12 cellular contexts compared by ENCODE assay signal in genomic region chr4:143515905-143516304, GRCh38. TPM values are rescaled to one million over a fixed set of nuclear protein-coding genes. Genes with fewer than 3 reads are reported as not detected.
DNase-seq lines count a peak whose midpoint lies in the region; ATAC-seq and TF ChIP-seq lines count a peak whose summit lies in the region.
"Had no signal": no experiment of that assay in that cellular context is flagged by ENCODE, and none has a peak within 500 bp of the region (broad histone marks: within the 10 kb centered on the region; RNA-seq: fewer than 3 reads in every experiment).

No MANE protein-coding gene starts in this region.

- DNase-seq in activated naive CD4-positive, alpha-beta T cell treated with anti-CD3 and anti-CD28 coated beads for 36 hours, result no peak
- no peak for DNase-seq in activated naive CD4-positive, alpha-beta T cell treated with anti-CD3 and anti-CD28 coated beads, Interleukin-2, amount 50 U/mL, for 72 hours (ENCODE audit: low spot score in 2 of 2)
- DNase-seq in activated CD4-positive, alpha-beta memory T cell treated with anti-CD3 and anti-CD28 coated beads, Interleukin-2, amount 10 ng/mL, durations not matched to agents 7 days and 5 days, result no peak
- DNase-seq in glutamatergic neuron (no peak), vagina (ENCODE audit: extremely low spot score in 2 of 2) (no peak), H7 (no peak), head of caudate nucleus (no peak)
- DNase-seq in stimulated activated naive CD8-positive, alpha-beta T cell treated with anti-CD3 and anti-CD28 coated beads, Interleukin-15, amount 100 ng/mL, for 72 hours, result no peak
- DNase-seq: activated CD4-positive, alpha-beta T cell treated with anti-CD3 and anti-CD28 coated beads for 48 hours; NCI-H2029 treated with DMSO at 0.1 percent for 48 hours; stimulated activated naive CD4-positive, alpha-beta T cell had no signal

- TF ChIP-seq CTCF in glutamatergic neuron (IDR thresholded peaks at IDR 0.05; ENCODE audit: partially characterized antibody, unreplicated experiment) (no peak), vagina (IDR thresholded peaks at IDR 0.05) (no peak)

- no peaks in the 10 kb centered on the region for H3K27me3 Mint-ChIP-seq in activated naive CD4-positive, alpha-beta T cell treated with anti-CD3 and anti-CD28 coated beads for 36 hours (ENCODE audit: low read depth)
- no peaks in the 10 kb centered on the region for H3K27me3 Mint-ChIP-seq in activated CD4-positive, alpha-beta memory T cell treated with anti-CD3 and anti-CD28 coated beads, Interleukin-2, amount 10 ng/mL, durations not matched to agents 7 days and 5 days
- peaks cover 15% of the 10 kb centered on the region for H3K27me3 Mint-ChIP-seq in glutamatergic neuron (ENCODE audit: unreplicated experiment)
- H3K27me3 Mint-ChIP-seq in stimulated activated naive CD8-positive, alpha-beta T cell treated with anti-CD3 and anti-CD28 coated beads, Interleukin-15, amount 100 ng/mL, for 72 hours, result no peaks in the 10 kb centered on the region

- H3K4me3 ChIP-seq in vagina (peak overlapping the region in 1 of 2 donors; percentile 95), H7 (ENCODE audit: insufficient read depth, low read depth, low read length) (no peak overlapping the region)

- H3K27me3 ChIP-seq in vagina, result no peaks in the 10 kb centered on the region
- no peaks in the 10 kb centered on the region for H3K27me3 ChIP-seq in H7 (ENCODE audit: control insufficient read depth, insufficient read depth, low read length)

- CTCF ChIA-PET in activated naive CD4-positive, alpha-beta T cell treated with anti-CD3 and anti-CD28 coated beads for 36 hours (lab: Charles Lee), result no interaction called here
- CTCF ChIA-PET in activated CD4-positive, alpha-beta memory T cell treated with anti-CD3 and anti-CD28 coated beads, Interleukin-2, amount 10 ng/mL, durations not matched to agents 7 days and 5 days (lab: Charles Lee), result no interaction called here

- peak overlapping the region; percentile 54 for H3K27ac Mint-ChIP-seq in activated naive CD4-positive, alpha-beta T cell treated with anti-CD3 and anti-CD28 coated beads for 36 hours
- H3K27ac Mint-ChIP-seq in activated naive CD4-positive, alpha-beta T cell treated with anti-CD3 and anti-CD28 coated beads, Interleukin-2, amount 50 U/mL, for 72 hours, result no peak overlapping the region
- no peak overlapping the region for H3K27ac Mint-ChIP-seq in activated CD4-positive, alpha-beta memory T cell treated with anti-CD3 and anti-CD28 coated beads, Interleukin-2, amount 10 ng/mL, durations not matched to agents 7 days and 5 days
- H3K27ac Mint-ChIP-seq in glutamatergic neuron (ENCODE audit: unreplicated experiment), result peak overlapping the region; percentile 28
- H3K27ac Mint-ChIP-seq in stimulated activated naive CD8-positive, alpha-beta T cell treated with anti-CD3 and anti-CD28 coated beads, Interleukin-15, amount 100 ng/mL, for 72 hours, result no peak overlapping the region

- peaks cover 33% of the 10 kb centered on the region for H3K36me3 Mint-ChIP-seq in activated naive CD4-positive, alpha-beta T cell treated with anti-CD3 and anti-CD28 coated beads for 36 hours (ENCODE audit: low read depth)
- H3K36me3 Mint-ChIP-seq in activated naive CD4-positive, alpha-beta T cell treated with anti-CD3 and anti-CD28 coated beads, Interleukin-2, amount 50 U/mL, for 72 hours, result peaks cover 33 to 44% of the 10 kb centered on the region in 2 donors
- H3K36me3 Mint-ChIP-seq in activated CD4-positive, alpha-beta memory T cell treated with anti-CD3 and anti-CD28 coated beads, Interleukin-2, amount 10 ng/mL, durations not matched to agents 7 days and 5 days (ENCODE audit: low read depth), result peaks cover 41% of the 10 kb centered on the region
- peaks cover 4% of the 10 kb centered on the region for H3K36me3 Mint-ChIP-seq in glutamatergic neuron (ENCODE audit: unreplicated experiment)

- H3K9me3 Mint-ChIP-seq in activated naive CD4-positive, alpha-beta T cell treated with anti-CD3 and anti-CD28 coated beads for 36 hours, result no peaks in the 10 kb centered on the region
- no peaks in the 10 kb centered on the region for H3K9me3 Mint-ChIP-seq in activated naive CD4-positive, alpha-beta T cell treated with anti-CD3 and anti-CD28 coated beads, Interleukin-2, amount 50 U/mL, for 72 hours
- no peaks in the 10 kb centered on the region for H3K9me3 Mint-ChIP-seq in activated CD4-positive, alpha-beta memory T cell treated with anti-CD3 and anti-CD28 coated beads, Interleukin-2, amount 10 ng/mL, durations not matched to agents 7 days and 5 days
- H3K9me3 Mint-ChIP-seq in glutamatergic neuron (ENCODE audit: unreplicated experiment), result peaks cover 16% of the 10 kb centered on the region
- no peaks in the 10 kb centered on the region for H3K9me3 Mint-ChIP-seq in stimulated activated naive CD8-positive, alpha-beta T cell treated with anti-CD3 and anti-CD28 coated beads, Interleukin-15, amount 100 ng/mL, for 72 hours

- H3K27ac ChIP-seq in vagina, result no peak overlapping the region
- H3K27ac ChIP-seq: C4-2B had no signal

- H3K4me1 ChIP-seq in vagina, result peaks cover 63% of the 10 kb centered on the region

- ATAC-seq in activated naive CD4-positive, alpha-beta T cell treated with anti-CD3 and anti-CD28 coated beads, Interleukin-2, amount 50 U/mL, for 72 hours, result no peak
- ATAC-seq in stimulated activated naive CD8-positive, alpha-beta T cell treated with anti-CD3 and anti-CD28 coated beads, Interleukin-15, amount 100 ng/mL, for 72 hours, result no peak

- intact Hi-C loops in activated naive CD4-positive, alpha-beta T cell treated with anti-CD3 and anti-CD28 coated beads for 36 hours (cut with micrococcal nuclease), result loop anchor here (10.0 kb wide), 2 partner anchors 1111 to 1141 kb away; no protein-coding TSS in a partner anchor
- intact Hi-C loops in vagina (cut with DNase I), result no loop called here
- intact Hi-C loops in head of caudate nucleus (cut with DNase I), result loop anchor here (10.0 kb wide), 2 partner anchors 181 to 311 kb away; partner anchors contain the start of gene GAB1

- TF ChIP-seq POLR2A in vagina (IDR thresholded peaks at IDR 0.05), result no peak

- POLR2A ChIA-PET in activated CD4-positive, alpha-beta memory T cell treated with anti-CD3 and anti-CD28 coated beads, Interleukin-2, amount 10 ng/mL, durations not matched to agents 7 days and 5 days (lab: Charles Lee), result interaction anchor here (1.0 to 1.9 kb wide), 2 partner anchors 21 to 43 kb away, joined by 3 to 10 read pairs; no protein-coding TSS in a partner anchor

- H3K9me3 ChIP-seq in vagina, result no peaks in the 10 kb centered on the region

- H3K4me3 Mint-ChIP-seq in activated naive CD4-positive, alpha-beta T cell treated with anti-CD3 and anti-CD28 coated beads for 36 hours, result peak overlapping the region; percentile 59
- peak overlapping the region; percentile 94 for H3K4me3 Mint-ChIP-seq in activated CD4-positive, alpha-beta memory T cell treated with anti-CD3 and anti-CD28 coated beads, Interleukin-2, amount 10 ng/mL, durations not matched to agents 7 days and 5 days
- peak overlapping the region; percentile 100 for H3K4me3 Mint-ChIP-seq in glutamatergic neuron (ENCODE audit: unreplicated experiment)
- peak overlapping the region; percentile 72 to 95 for H3K4me3 Mint-ChIP-seq in stimulated activated naive CD8-positive, alpha-beta T cell treated with anti-CD3 and anti-CD28 coated beads, Interleukin-15, amount 100 ng/mL, for 72 hours

- peaks cover 0 to 11% of the 10 kb centered on the region in 2 donors for H3K36me3 ChIP-seq in vagina
- peaks cover 5% of the 10 kb centered on the region; the same call in 1 of the 2 replicates for H3K36me3 ChIP-seq in H7 (replicated peaks; ENCODE audit: control insufficient read depth, insufficient read depth, low read length)

- H3K4me1 Mint-ChIP-seq in activated naive CD4-positive, alpha-beta T cell treated with anti-CD3 and anti-CD28 coated beads for 36 hours (ENCODE audit: low read depth), result peaks cover 51% of the 10 kb centered on the region
- peaks cover 49% of the 10 kb centered on the region for H3K4me1 Mint-ChIP-seq in activated CD4-positive, alpha-beta memory T cell treated with anti-CD3 and anti-CD28 coated beads, Interleukin-2, amount 10 ng/mL, durations not matched to agents 7 days and 5 days
- peaks cover 23% of the 10 kb centered on the region for H3K4me1 Mint-ChIP-seq in glutamatergic neuron (ENCODE audit: low read depth, unreplicated experiment)
- H3K4me1 Mint-ChIP-seq in stimulated activated naive CD8-positive, alpha-beta T cell treated with anti-CD3 and anti-CD28 coated beads, Interleukin-15, amount 100 ng/mL, for 72 hours, result peaks cover 46% of the 10 kb centered on the region

RNA-seq across cellular contexts. Expression of gene SMARCA5, which starts 2.4 kb away (rescaled TPM):
- 10 to 100 TPM; 62.4 to 63.5 TPM for total RNA-seq in activated naive CD4-positive, alpha-beta T cell treated with anti-CD3 and anti-CD28 coated beads for 36 hours
- 10 to 100 TPM; 42.8 to 54.1 TPM for total RNA-seq in activated naive CD4-positive, alpha-beta T cell treated with anti-CD3 and anti-CD28 coated beads, Interleukin-2, amount 50 U/mL, for 72 hours
- 10 to 100 TPM; 51.7 to 53.3 TPM for total RNA-seq in activated CD4-positive, alpha-beta memory T cell treated with anti-CD3 and anti-CD28 coated beads, Interleukin-2, amount 10 ng/mL, durations not matched to agents 7 days and 5 days
- 107 TPM for total RNA-seq in glutamatergic neuron (ENCODE audit: unreplicated experiment)
- total RNA-seq in vagina, result 23.3 TPM
- total RNA-seq in H7 (2014; rRNA removed; shearing (Covaris generic)), result 64.1 and 107 TPM in 2 replicates

Comparison
In these comparisons a context has a peak if more than half of its experiments do, and no peak if none do; other contexts are left out.
1. H3K27ac Mint-ChIP-seq: peak in activated naive CD4-positive, alpha-beta T cell treated with anti-CD3 and anti-CD28 coated beads for 36 hours (single experiment) and glutamatergic neuron (single experiment); none in activated naive CD4-positive, alpha-beta T cell treated with anti-CD3 and anti-CD28 coated beads, Interleukin-2, amount 50 U/mL, for 72 hours (0 of 2), activated CD4-positive, alpha-beta memory T cell treated with anti-CD3 and anti-CD28 coated beads, Interleukin-2, amount 10 ng/mL, durations not matched to agents 7 days and 5 days (single experiment) and stimulated activated naive CD8-positive, alpha-beta T cell treated with anti-CD3 and anti-CD28 coated beads, Interleukin-15, amount 100 ng/mL, for 72 hours (0 of 2).
2. Peak in every context shown above with its lines, with median percentiles within 50 percentile points of each other: H3K4me3 Mint-ChIP-seq.